Comparison of ENCODE assay signal across 2 cellular contexts in genomic region chr12:88957358-88957757, GRCh38.
A peak's percentile ranks its signal among the peaks of the same experiment; 100 is the strongest.
TF ChIP-seq lines count a peak whose summit lies in the region.

No MANE protein-coding gene starts in this region.

TF ChIP-seq in Ishikawa, 13 proteins besides CTCF, POLR2A, EP300 and RAD21:
- TF ChIP-seq MAX (IDR thresholded peaks at IDR 0.05), result no peak
- TF ChIP-seq USF1 (IDR thresholded peaks at IDR 0.05), result peak; percentile 54

TF ChIP-seq in GM12878, 131 proteins besides CTCF, POLR2A, EP300 and RAD21 (continued from another document):
- TF ChIP-seq, protein P1, sequence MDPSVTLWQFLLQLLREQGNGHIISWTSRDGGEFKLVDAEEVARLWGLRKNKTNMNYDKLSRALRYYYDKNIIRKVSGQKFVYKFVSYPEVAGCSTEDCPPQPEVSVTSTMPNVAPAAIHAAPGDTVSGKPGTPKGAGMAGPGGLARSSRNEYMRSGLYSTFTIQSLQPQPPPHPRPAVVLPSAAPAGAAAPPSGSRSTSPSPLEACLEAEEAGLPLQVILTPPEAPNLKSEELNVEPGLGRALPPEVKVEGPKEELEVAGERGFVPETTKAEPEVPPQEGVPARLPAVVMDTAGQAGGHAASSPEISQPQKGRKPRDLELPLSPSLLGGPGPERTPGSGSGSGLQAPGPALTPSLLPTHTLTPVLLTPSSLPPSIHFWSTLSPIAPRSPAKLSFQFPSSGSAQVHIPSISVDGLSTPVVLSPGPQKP (IDR thresholded peaks at IDR 0.05; ENCODE audit: low read depth, low read length), result no peak
- TF ChIP-seq PBX3 (IDR thresholded peaks at IDR 0.05; ENCODE audit: insufficient replicate concordance, low read depth, low read length) (no peak), BHLHE40 (IDR thresholded peaks at IDR 0.05; ENCODE audit: borderline replicate concordance in 1 of 2, low read depth in 2 of 2, low read length in 1 of 2) (0 out of 4 replicates have a peak, but pooled peaks of 1 of the 2 experiments have one; percentile 18), ZNF274 (IDR thresholded peaks at IDR 0.05; ENCODE audit: insufficient read depth, insufficient read length) (no peak), RAD51 (IDR thresholded peaks at IDR 0.05) (peak; percentile 22; the same call in 1 of the 2 replicates), FOXM1 (IDR thresholded peaks at IDR 0.05; ENCODE audit: low read depth, low read length) (no peak), ZBED1 (IDR thresholded peaks at IDR 0.05; ENCODE audit: borderline replicate concordance) (no peak), STAT3 (IDR thresholded peaks at IDR 0.05; ENCODE audit: low read depth, low read length) (no peak), NKRF (conservative IDR thresholded peaks at IDR 0.05) (no peak)
- TF ChIP-seq, protein P2, sequence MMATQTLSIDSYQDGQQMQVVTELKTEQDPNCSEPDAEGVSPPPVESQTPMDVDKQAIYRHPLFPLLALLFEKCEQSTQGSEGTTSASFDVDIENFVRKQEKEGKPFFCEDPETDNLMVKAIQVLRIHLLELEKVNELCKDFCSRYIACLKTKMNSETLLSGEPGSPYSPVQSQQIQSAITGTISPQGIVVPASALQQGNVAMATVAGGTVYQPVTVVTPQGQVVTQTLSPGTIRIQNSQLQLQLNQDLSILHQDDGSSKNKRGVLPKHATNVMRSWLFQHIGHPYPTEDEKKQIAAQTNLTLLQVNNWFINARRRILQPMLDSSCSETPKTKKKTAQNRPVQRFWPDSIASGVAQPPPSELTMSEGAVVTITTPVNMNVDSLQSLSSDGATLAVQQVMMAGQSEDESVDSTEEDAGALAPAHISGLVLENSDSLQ (IDR thresholded peaks at IDR 0.05), result no peak
- TF ChIP-seq, protein P3, sequence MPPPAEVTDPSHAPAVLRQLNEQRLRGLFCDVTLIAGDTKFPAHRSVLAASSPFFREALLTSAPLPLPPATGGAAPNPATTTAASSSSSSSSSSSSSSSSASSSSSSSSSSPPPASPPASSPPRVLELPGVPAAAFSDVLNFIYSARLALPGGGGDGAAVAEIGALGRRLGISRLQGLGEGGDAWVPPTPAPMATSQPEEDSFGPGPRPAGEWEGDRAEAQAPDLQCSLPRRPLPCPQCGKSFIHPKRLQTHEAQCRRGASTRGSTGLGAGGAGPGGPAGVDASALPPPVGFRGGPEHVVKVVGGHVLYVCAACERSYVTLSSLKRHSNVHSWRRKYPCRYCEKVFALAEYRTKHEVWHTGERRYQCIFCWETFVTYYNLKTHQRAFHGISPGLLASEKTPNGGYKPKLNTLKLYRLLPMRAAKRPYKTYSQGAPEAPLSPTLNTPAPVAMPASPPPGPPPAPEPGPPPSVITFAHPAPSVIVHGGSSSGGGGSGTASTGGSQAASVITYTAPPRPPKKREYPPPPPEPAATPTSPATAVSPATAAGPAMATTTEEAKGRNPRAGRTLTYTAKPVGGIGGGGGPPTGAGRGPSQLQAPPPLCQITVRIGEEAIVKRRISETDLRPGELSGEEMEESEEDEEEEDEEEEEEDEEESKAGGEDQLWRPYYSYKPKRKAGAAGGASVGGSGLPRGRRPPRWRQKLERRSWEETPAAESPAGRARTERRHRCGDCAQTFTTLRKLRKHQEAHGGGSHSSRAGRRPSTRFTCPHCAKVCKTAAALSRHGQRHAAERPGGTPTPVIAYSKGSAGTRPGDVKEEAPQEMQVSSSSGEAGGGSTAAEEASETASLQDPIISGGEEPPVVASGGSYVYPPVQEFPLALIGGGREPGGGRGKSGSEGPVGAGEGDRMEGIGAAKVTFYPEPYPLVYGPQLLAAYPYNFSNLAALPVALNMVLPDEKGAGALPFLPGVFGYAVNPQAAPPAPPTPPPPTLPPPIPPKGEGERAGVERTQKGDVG (CRISPR knock-in tag; IDR thresholded peaks at IDR 0.05), result no peak
